ENCODE assay signal across 20 cellular contexts in genomic region chr6:74863968-74864367, GRCh38.
"Had no signal": no experiment of that assay in that cellular context is flagged by ENCODE, and none has a peak within 500 bp of the region (broad histone marks: within the 10 kb centered on the region; RNA-seq: fewer than 3 reads in every experiment).

No MANE protein-coding gene starts in this region.

- H3K36me3 ChIP-seq: Peyer's patch, SJCRH30 had no signal

- H3K27ac ChIP-seq: PC-9, Peyer's patch, SJCRH30 had no signal

- H3K4me3 ChIP-seq: PC-9, Peyer's patch, SJCRH30 had no signal

- H3K9me3 ChIP-seq: Peyer's patch, SJCRH30 had no signal

- H3K4me2 ChIP-seq: PC-9 had no signal

- ATAC-seq: Right ventricle myocardium inferior, SK-N-SH treated with all-trans-retinoic acid at 6 μM for 48 hours had no signal

- H3K4me1 ChIP-seq: Peyer's patch, SJCRH30 had no signal

- DNase-seq: KBM-7, NCI-H1092, NCI-H1105 treated with DMSO at 0.1 percent for 48 hours, NCI-H1417 treated with DMSO at 0.1 percent for 48 hours, NCI-H146, NCI-H1694 treated with DMSO at 0.1 percent for 48 hours, NCI-H1930, NCI-H2081, NCI-H2107, NCI-H2227 treated with DMSO at 0.1 percent for 48 hours, NCI-H524, NCI-H526 treated with DMSO at 0.1 percent for 48 hours, NCI-H748 treated with DMSO at 0.1 percent for 48 hours, OCI-M1, PC-9, Peyer's patch, SHP77 treated with DMSO at 0.1 percent for 48 hours, SJCRH30 had no signal

- H3K27me3 ChIP-seq: Peyer's patch, SJCRH30 had no signal

- H2AFZ ChIP-seq: PC-9 had no signal
